In the genomic region with DNA sequence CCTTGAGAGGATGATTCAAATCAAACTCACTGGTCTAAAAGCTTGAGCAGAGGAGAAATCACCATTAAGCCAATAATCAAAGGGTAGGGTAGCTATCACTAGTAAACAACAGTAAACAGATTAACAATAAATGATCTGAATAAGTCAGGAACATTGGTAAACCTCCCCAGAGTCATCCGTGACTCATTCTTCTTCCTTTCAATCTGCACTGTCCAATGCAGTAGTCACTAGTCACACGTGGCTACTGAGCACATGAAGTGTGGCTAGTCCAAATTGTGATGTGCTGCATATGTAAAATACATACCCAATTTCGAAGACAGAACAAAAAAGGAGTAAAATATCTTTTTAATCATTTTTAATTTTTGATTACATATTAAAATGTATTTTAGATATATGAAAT, we compare ENCODE assay signal across 32 cellular contexts.
DNase-seq lines count a peak whose midpoint lies in the region; ATAC-seq and TF ChIP-seq lines count a peak whose summit lies in the region.
"Had no signal": no experiment of that assay in that cellular context is flagged by ENCODE, and none has a peak within 500 bp of the region (broad histone marks: within the 10 kb centered on the region; RNA-seq: fewer than 3 reads in every experiment).

No MANE protein-coding gene starts in this region.

- 0 out of 2 replicates have a peak overlapping the region, but pooled peaks have one; percentile 15 for H3K27ac ChIP-seq in ACC112 (ENCODE audit: low read depth, low read length)
- H3K27ac ChIP-seq in mammary epithelial cell (ENCODE audit: insufficient read depth, low read depth, low read length) = no peak overlapping the region
- H3K27ac ChIP-seq in left lung = no peak overlapping the region
- H3K27ac ChIP-seq: adrenal gland, esophagus squamous epithelium, lower lobe of right lung, PC-9, psoas muscle, thoracic aorta, WERI-Rb-1 had no signal

- H3K4me2 ChIP-seq in mammary epithelial cell (ENCODE audit: insufficient read depth, low read depth, low read length) = no peak overlapping the region
- H3K4me2 ChIP-seq: PC-9 had no signal

- H3K4me1 ChIP-seq in ACC112 (ENCODE audit: control insufficient read depth, insufficient read depth, low read length, unreplicated experiment) (no peaks in the 10 kb centered on the region), mammary epithelial cell (ENCODE audit: insufficient read depth, low read length) (no peaks in the 10 kb centered on the region), left lung (no peaks in the 10 kb centered on the region)
- H3K4me1 ChIP-seq: adrenal gland, esophagus squamous epithelium, lower lobe of right lung, psoas muscle had no signal

- H3K27me3 Mint-ChIP-seq in activated CD8-positive, alpha-beta memory T cell treated with anti-CD3 and anti-CD28 coated beads, Interleukin-2, amount 10 ng/mL, durations not matched to agents 7 days and 5 days = no peaks in the 10 kb centered on the region
- H3K27me3 Mint-ChIP-seq: activated CD4-positive, alpha-beta T cell treated with anti-CD3 and anti-CD28 coated beads, Interleukin-2, amount 10 ng/mL, durations not matched to agents 24 days and 14 days; brain; CD4-positive, alpha-beta T cell had no signal

- in situ Hi-C loops in mammary epithelial cell (cut with MboI; ENCODE audit: low sequenced_read_pairs in 2 of 2) = no loop called here

- no TSS peak for BruUV-seq in mammary epithelial cell (replicated peaks; lab: Mats Ljungman, UMichigan)

- H3K4me3 Mint-ChIP-seq in activated CD8-positive, alpha-beta memory T cell treated with anti-CD3 and anti-CD28 coated beads, Interleukin-2, amount 10 ng/mL, durations not matched to agents 7 days and 5 days = no peak overlapping the region
- H3K4me3 Mint-ChIP-seq: activated CD4-positive, alpha-beta T cell treated with anti-CD3 and anti-CD28 coated beads, Interleukin-2, amount 10 ng/mL, durations not matched to agents 24 days and 14 days; activated T-cell treated with anti-CD3 and anti-CD28 coated beads, Interleukin-2, amount 50 U/mL, for 4 hours; brain; CD4-positive, alpha-beta T cell; natural killer cell had no signal

- no peaks in the 10 kb centered on the region for H4K20me1 ChIP-seq in mammary epithelial cell (ENCODE audit: insufficient read depth, low read length)

- peaks cover 26% of the 10 kb centered on the region for H3K36me3 Mint-ChIP-seq in activated CD8-positive, alpha-beta memory T cell treated with anti-CD3 and anti-CD28 coated beads, Interleukin-2, amount 10 ng/mL, durations not matched to agents 7 days and 5 days

- intact Hi-C loops in mammary epithelial cell (cut with micrococcal nuclease) (loop anchor here (5.0 kb wide), 1 partner anchor 68 kb away; no protein-coding TSS in a partner anchor), left lung (cut with DNase I) (no loop called here)

- H3K9me3 Mint-ChIP-seq in activated CD8-positive, alpha-beta memory T cell treated with anti-CD3 and anti-CD28 coated beads, Interleukin-2, amount 10 ng/mL, durations not matched to agents 7 days and 5 days (ENCODE audit: low read depth) = no peaks in the 10 kb centered on the region
- H3K9me3 Mint-ChIP-seq: activated CD4-positive, alpha-beta T cell treated with anti-CD3 and anti-CD28 coated beads, Interleukin-2, amount 10 ng/mL, durations not matched to agents 24 days and 14 days; activated T-cell treated with anti-CD3 and anti-CD28 coated beads, Interleukin-2, amount 50 U/mL, for 4 hours; CD4-positive, alpha-beta T cell; natural killer cell had no signal

- H3K4me3 ChIP-seq in ACC112 (ENCODE audit: low read depth, low read length) (no peak overlapping the region), mammary epithelial cell (replicated peaks in 1 of 3; ENCODE audit: insufficient read depth in 1 of 3, low read depth in 2 of 3, low read length in 3 of 3) (no peak overlapping the region), foreskin fibroblast (ENCODE audit: low read depth in 1 of 2, low read length in 2 of 2) (no peak overlapping the region), left lung (no peak overlapping the region)
- H3K4me3 ChIP-seq: adrenal gland, esophagus squamous epithelium, lower lobe of right lung, PC-9, psoas muscle, thoracic aorta had no signal

- H3K79me2 ChIP-seq in ACC112 (ENCODE audit: control insufficient read depth, insufficient read depth, low read length, unreplicated experiment) = no peaks in the 10 kb centered on the region
- no peaks in the 10 kb centered on the region for H3K79me2 ChIP-seq in mammary epithelial cell (ENCODE audit: insufficient read depth, low read length)

- CTCF ChIA-PET in mammary epithelial cell (lab: Charles Lee; ENCODE audit: low non-redundant PET) = no interaction called here
- CTCF ChIA-PET in activated CD8-positive, alpha-beta memory T cell treated with anti-CD3 and anti-CD28 coated beads, Interleukin-2, amount 10 ng/mL, durations not matched to agents 7 days and 5 days (lab: Charles Lee) = no interaction called here

- WGBS in mammary epithelial cell (ENCODE audit: low coverage, missing lambda C conversion rate) = 65% methylated on average over 3 of the region's 3 CpGs

- no peak for ATAC-seq in activated CD8-positive, alpha-beta memory T cell treated with anti-CD3 and anti-CD28 coated beads, Interleukin-2, amount 10 ng/mL, durations not matched to agents 7 days and 5 days
- ATAC-seq in left lung = no peak
- ATAC-seq: activated T-cell treated with anti-CD3 and anti-CD28 coated beads, Interleukin-2, amount 50 U/mL, for 4 hours; lower lobe of right lung; natural killer cell; psoas muscle had no signal

- no peak overlapping the region for H3K9ac ChIP-seq in mammary epithelial cell (ENCODE audit: insufficient read depth, low read length)

- no peaks in the 10 kb centered on the region for H3K27me3 ChIP-seq in ACC112 (ENCODE audit: insufficient read depth, low read length)
- no peaks in the 10 kb centered on the region for H3K27me3 ChIP-seq in mammary epithelial cell (ENCODE audit: insufficient read depth, low read length)
- H3K27me3 ChIP-seq in left lung = no peaks in the 10 kb centered on the region
- H3K27me3 ChIP-seq: adrenal gland, esophagus squamous epithelium had no signal

- H2AFZ ChIP-seq in ACC112 (ENCODE audit: low read length, unreplicated experiment) (no peak overlapping the region), mammary epithelial cell (ENCODE audit: low read depth, low read length) (no peak overlapping the region)
- H2AFZ ChIP-seq: PC-9 had no signal

- H3K27ac Mint-ChIP-seq in activated CD8-positive, alpha-beta memory T cell treated with anti-CD3 and anti-CD28 coated beads, Interleukin-2, amount 10 ng/mL, durations not matched to agents 7 days and 5 days = no peak overlapping the region
- H3K27ac Mint-ChIP-seq: activated CD4-positive, alpha-beta T cell treated with anti-CD3 and anti-CD28 coated beads, Interleukin-2, amount 10 ng/mL, durations not matched to agents 24 days and 14 days; brain; CD4-positive, alpha-beta T cell; natural killer cell had no signal

- no peak for TF ChIP-seq CTCF in mammary epithelial cell (conservative IDR thresholded peaks at IDR 0.05 in 1 of 2, IDR thresholded peaks at IDR 0.05 in 1 of 2; ENCODE audit: extremely low read depth in 1 of 2, insufficient read depth in 1 of 2, low read depth in 1 of 2, low read length in 2 of 2)
- no peak for TF ChIP-seq CTCF in foreskin fibroblast (IDR thresholded peaks at IDR 0.05; ENCODE audit: low read depth, low read length)
- no peak for TF ChIP-seq CTCF in left lung (IDR thresholded peaks at IDR 0.05)

- H3K9me3 ChIP-seq in mammary epithelial cell (replicated peaks; ENCODE audit: insufficient read depth, low read length) (no peaks in the 10 kb centered on the region), left lung (no peaks in the 10 kb centered on the region)
- H3K9me3 ChIP-seq: adrenal gland, esophagus squamous epithelium, lower lobe of right lung, psoas muscle, thoracic aorta had no signal

- H3K36me3 ChIP-seq in ACC112 (ENCODE audit: insufficient read depth, low read length) (peaks cover 42% of the 10 kb centered on the region), mammary epithelial cell (ENCODE audit: insufficient read depth, low read length) (peaks cover 54% of the 10 kb centered on the region), left lung (peaks cover 0 to 95% of the 10 kb centered on the region in 2 donors)
- H3K36me3 ChIP-seq: WERI-Rb-1 had no signal

- DNase-seq in LHCN-M2 (ENCODE audit: low read depth) (peak; percentile 40), mammary epithelial cell (peak; percentile 23), foreskin fibroblast (peak; percentile 36 to 60), left lung (no peak), germinal center (ENCODE audit: low spot score) (no peak), NCI-H1105 (lab: John Stamatoyannopoulos, UW) (no peak)
- DNase-seq in activated CD8-positive, alpha-beta memory T cell treated with anti-CD3 and anti-CD28 coated beads, Interleukin-2, amount 10 ng/mL, durations not matched to agents 7 days and 5 days = no peak
- DNase-seq: activated CD4-positive, alpha-beta T cell treated with anti-CD3 and anti-CD28 coated beads, Interleukin-2, amount 10 ng/mL, durations not matched to agents 24 days and 14 days; activated naive CD4-positive, alpha-beta T cell treated with Interleukin-2 at 50 U/mL for 16 hours; activated T-cell treated with anti-CD3 and anti-CD28 coated beads, Interleukin-2, amount 50 U/mL, for 4 hours; adrenal gland; AML-193; CD4-positive, alpha-beta T cell; effector memory CD4-positive, alpha-beta T cell; esophagus squamous epithelium; glutamatergic neuron; Karpas-422; lower lobe of right lung; natural killer cell; NCI-H1048; NCI-H187; NCI-H2171 treated with DMSO at 0.1 percent for 48 hours; NCI-H524 treated with DMSO at 0.1 percent for 48 hours; occipital lobe; PC-9; psoas muscle; SIG-M5; stimulated activated naive CD4-positive, alpha-beta T cell treated with Interleukin-2 at 50 U/mL for 16 hours; WERI-Rb-1 had no signal

- dilution Hi-C loops in mammary epithelial cell (cut with HindIII; ENCODE audit: low sequenced_read_pairs) = no loop called here

- H3K4me1 Mint-ChIP-seq in activated CD8-positive, alpha-beta memory T cell treated with anti-CD3 and anti-CD28 coated beads, Interleukin-2, amount 10 ng/mL, durations not matched to agents 7 days and 5 days = no peaks in the 10 kb centered on the region
- H3K4me1 Mint-ChIP-seq: activated CD4-positive, alpha-beta T cell treated with anti-CD3 and anti-CD28 coated beads, Interleukin-2, amount 10 ng/mL, durations not matched to agents 24 days and 14 days; brain; natural killer cell had no signal

Comparison
In these comparisons a context has a peak if more than half of its experiments do, and no peak if none do; other contexts are left out.
1. DNase-seq: peak in LHCN-M2 (single experiment), mammary epithelial cell (single experiment) and foreskin fibroblast (2 of 2); none in activated CD8-positive, alpha-beta memory T cell treated with anti-CD3 and anti-CD28 coated beads, Interleukin-2, amount 10 ng/mL, durations not matched to agents 7 days and 5 days (single experiment), left lung (0 of 2), germinal center (single experiment) and NCI-H1105 (single experiment).